ENCODE assay signal across 22 cellular contexts in genomic region chr2:88471083-88471942, GRCh38. TPM values are rescaled to one million over a fixed set of nuclear protein-coding genes. Genes with fewer than 3 reads are reported as not detected.
"Had no signal": no experiment of that assay in that cellular context is flagged by ENCODE, and none has a peak within 500 bp of the region (broad histone marks: within the 10 kb centered on the region; RNA-seq: fewer than 3 reads in every experiment).

No MANE protein-coding gene starts in this region.

- H3K36me3 ChIP-seq: ovary, spleen, stomach had no signal

- H3K4me3 Mint-ChIP-seq: activated naive CD4-positive, alpha-beta T cell treated with anti-CD3 and anti-CD28 coated beads for 36 hours; activated naive CD8-positive, alpha-beta T cell treated with anti-CD3 and anti-CD28 coated beads, Interleukin-2, amount 50 U/mL, for 24 hours had no signal

- H3K27ac ChIP-seq: foreskin keratinocyte, ovary, spleen, stomach, testis had no signal

- H3K9me3 Mint-ChIP-seq: activated naive CD4-positive, alpha-beta T cell treated with anti-CD3 and anti-CD28 coated beads for 36 hours; activated naive CD8-positive, alpha-beta T cell treated with anti-CD3 and anti-CD28 coated beads, Interleukin-2, amount 50 U/mL, for 24 hours; activated T-helper 2 cell treated with anti-CD3 and anti-CD28 coated beads, Interferon-gamma antibody, Interleukin-2, Interleukin-4, amounts not matched to agents 10 μg/mL and 5 μg/mL and 100 μg/mL, durations not matched to agents 14 hours and 24 hours and 36 hours had no signal

- H3K27ac Mint-ChIP-seq: activated naive CD4-positive, alpha-beta T cell treated with anti-CD3 and anti-CD28 coated beads for 36 hours; activated naive CD8-positive, alpha-beta T cell treated with anti-CD3 and anti-CD28 coated beads, Interleukin-2, amount 50 U/mL, for 24 hours; activated T-helper 2 cell treated with anti-CD3 and anti-CD28 coated beads, Interferon-gamma antibody, Interleukin-2, Interleukin-4, amounts not matched to agents 10 μg/mL and 5 μg/mL and 100 μg/mL, durations not matched to agents 14 hours and 24 hours and 36 hours; naive B cell had no signal

- ATAC-seq: activated naive CD8-positive, alpha-beta T cell treated with anti-CD3 and anti-CD28 coated beads, Interleukin-2, amount 50 U/mL, for 24 hours; foreskin keratinocyte; left colon; sciatic nerve had no signal

- H3K4me1 ChIP-seq: foreskin keratinocyte, spleen, stomach, testis had no signal

- H3K4me1 Mint-ChIP-seq: activated naive CD8-positive, alpha-beta T cell treated with anti-CD3 and anti-CD28 coated beads, Interleukin-2, amount 50 U/mL, for 24 hours; naive B cell had no signal

- H3K9me3 ChIP-seq: ovary, spleen, stomach, testis had no signal

- DNase-seq: activated CD4-positive, alpha-beta T cell treated with anti-CD3 and anti-CD28 coated beads for 1 hour; activated CD4-positive, alpha-beta T cell treated with anti-CD3 and anti-CD28 coated beads, Interleukin-2, amount 50 U/mL, for 48 hours; activated naive CD4-positive, alpha-beta T cell treated with anti-CD3 and anti-CD28 coated beads for 36 hours; activated naive CD8-positive, alpha-beta T cell treated with anti-CD3 and anti-CD28 coated beads, Interleukin-2, amount 50 U/mL, for 24 hours; activated T-cell treated with anti-CD3 and anti-CD28 coated beads, Interleukin-2, amount 50 U/mL, for 1 hour; aorta; effector memory CD4-positive, alpha-beta T cell; foreskin keratinocyte; glutamatergic neuron; hypothalamus; left colon; naive B cell; ovary; spleen; stimulated activated CD4-positive, alpha-beta T cell treated with anti-CD3 and anti-CD28 coated beads, Interleukin-1b, Interleukin-23, amount 100 ng/mL, for 48 hours; stomach; T-helper 9 cell; testis had no signal

- H3K27me3 ChIP-seq: ovary, testis had no signal

- H3K4me3 ChIP-seq: ovary, spleen, stomach, testis had no signal

RNA-seq across cellular contexts. Expression of gene FOXI3, which starts 18.8 kb away (rescaled TPM):
- total RNA-seq: activated naive CD4-positive, alpha-beta T cell treated with anti-CD3 and anti-CD28 coated beads for 36 hours; activated T-helper 2 cell treated with anti-CD3 and anti-CD28 coated beads, Interferon-gamma antibody, Interleukin-2, Interleukin-4, amounts not matched to agents 10 μg/mL and 5 μg/mL and 100 μg/mL, durations not matched to agents 14 hours and 24 hours and 36 hours; aorta; left colon; mononuclear cell; ovary; sciatic nerve; spleen; ureter had no signal
- polyA plus RNA-seq: aorta, ovary, spleen, stomach had no signal
